ENCODE assay signal across 11 cellular contexts in genomic region chr1:232211149-232211548, GRCh38.
DNase-seq lines count a peak whose midpoint lies in the region; ATAC-seq, FAIRE-seq and TF ChIP-seq lines count a peak whose summit lies in the region.
"Had no signal": no experiment of that assay in that cellular context is flagged by ENCODE, and none has a peak within 500 bp of the region (broad histone marks: within the 10 kb centered on the region; RNA-seq: fewer than 3 reads in every experiment).

No MANE protein-coding gene starts in this region.

- H3F3A ChIP-seq in OCI-LY1 (ENCODE audit: insufficient read depth, low read length), result no peaks in the 10 kb centered on the region

- no peak overlapping the region for H3K4me2 ChIP-seq in OCI-LY1 (ENCODE audit: low read length)

- H4K20me1 ChIP-seq in OCI-LY1 (ENCODE audit: insufficient read depth, low read length), result no peaks in the 10 kb centered on the region

- TF ChIP-seq CTCF in D721Med (IDR thresholded peaks at IDR 0.05; ENCODE audit: insufficient read depth, missing control alignments) (peak; percentile 23), OCI-LY1 (IDR thresholded peaks at IDR 0.05; ENCODE audit: low read length) (peak; percentile 32; the same call in 1 of the 2 replicates)

- no peaks in the 10 kb centered on the region for H3K36me3 ChIP-seq in OCI-LY1 (ENCODE audit: insufficient read depth, low read length)

- no peak overlapping the region for H3K9ac ChIP-seq in OCI-LY1 (ENCODE audit: low read length)

- DNase-seq in D721Med (ENCODE audit: insufficient read length, low spot score) (no peak), iPS DF 19.7 (ENCODE audit: low read depth, low spot score) (peak; percentile 54), hepatic stellate cell (ENCODE audit: low spot score) (no peak), NCI-H1694 treated with DMSO at 0.1 percent for 48 hours (lab: John Stamatoyannopoulos, UW) (no peak), GF-D8 (lab: John Stamatoyannopoulos, UW) (no peak), SW 1271 (lab: John Stamatoyannopoulos, UW) (no peak)
- DNase-seq: activated B cell treated with CpG ODN at 0.5 μM for 24 hours; effector memory CD4-positive, alpha-beta T cell; naive thymus-derived CD4-positive, alpha-beta T cell had no signal

- H3K27me3 ChIP-seq in OCI-LY1 (ENCODE audit: insufficient read depth, low read length), result no peaks in the 10 kb centered on the region

- H3K9me2 ChIP-seq in OCI-LY1 (ENCODE audit: low read depth, low read length), result no peaks in the 10 kb centered on the region

- no peaks in the 10 kb centered on the region for H3K9me3 ChIP-seq in OCI-LY1 (ENCODE audit: low read length)

- no peaks in the 10 kb centered on the region for H3K79me2 ChIP-seq in OCI-LY1 (ENCODE audit: insufficient read depth, low read length)

- H3K27ac ChIP-seq in OCI-LY1 (ENCODE audit: low read depth, low read length, poor library complexity, severe bottlenecking), result no peak overlapping the region

- H3K4me1 ChIP-seq in OCI-LY1 (ENCODE audit: insufficient read depth, low read length, severe bottlenecking), result no peaks in the 10 kb centered on the region

- FAIRE-seq in D721Med (lab: Jason Lieb, UNC), result no peak

- ATAC-seq in GM21723 (IDR thresholded peaks at IDR 0.05; ENCODE audit: unreplicated experiment), result peak; percentile 73
- ATAC-seq: naive thymus-derived CD4-positive, alpha-beta T cell had no signal

- no peak overlapping the region for H3K4me3 ChIP-seq in OCI-LY1 (ENCODE audit: low read depth, low read length, poor library complexity, severe bottlenecking)

- no peak overlapping the region for H2AFZ ChIP-seq in OCI-LY1 (ENCODE audit: low read length)
